Comparison of ENCODE assay signal across 18 cellular contexts in the genomic region with DNA sequence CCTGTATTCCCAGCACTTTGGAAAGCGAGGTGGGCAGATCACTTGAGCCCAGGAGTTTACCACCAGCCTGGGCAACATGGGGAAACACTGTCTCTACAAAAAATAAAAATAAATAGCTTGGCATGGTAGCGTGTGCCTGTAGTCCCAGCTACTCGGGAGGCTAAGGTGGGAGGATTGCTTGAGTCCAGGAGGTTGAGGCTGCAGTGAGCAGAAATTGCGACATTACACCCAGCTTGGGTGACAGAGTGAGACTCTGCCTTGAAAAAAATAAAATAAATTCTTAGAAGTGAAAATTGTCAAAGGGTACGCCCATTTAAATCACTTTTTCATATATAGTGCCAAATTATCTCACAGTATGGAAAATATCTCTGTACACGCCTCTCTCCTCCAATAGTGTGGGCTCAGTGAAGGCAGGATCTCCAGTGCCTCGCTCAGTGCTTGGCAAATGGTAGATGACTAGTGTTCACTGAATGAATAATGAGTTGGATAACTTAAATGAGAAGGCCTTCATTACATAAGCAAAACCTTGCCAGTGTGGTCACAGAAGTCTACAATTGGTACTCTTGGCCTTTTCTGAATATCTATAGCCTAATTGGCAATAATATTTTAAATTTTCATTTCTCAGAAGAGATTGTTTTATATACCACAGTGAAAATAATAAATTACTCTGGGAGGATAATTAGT. TPM values are rescaled to one million over a fixed set of nuclear protein-coding genes. Genes with fewer than 3 reads are reported as not detected.
DNase-seq lines count a peak whose midpoint lies in the region; TF ChIP-seq lines count a peak whose summit lies in the region.
"Had no signal": no experiment of that assay in that cellular context is flagged by ENCODE, and none has a peak within 500 bp of the region (broad histone marks: within the 10 kb centered on the region; RNA-seq: fewer than 3 reads in every experiment).

No MANE protein-coding gene starts in this region.

- no peaks in the 10 kb centered on the region for H3K9me3 ChIP-seq in PC-9 (ENCODE audit: insufficient read depth, low read depth)
- H3K9me3 ChIP-seq in thymus (ENCODE audit: control insufficient read depth), result no peaks in the 10 kb centered on the region
- H3K9me3 ChIP-seq: spleen had no signal

- no peak overlapping the region for H4K5ac ChIP-seq in mesendoderm (ENCODE audit: low read length)

- H2BK15ac ChIP-seq in mesendoderm (replicated peaks; ENCODE audit: low read depth), result no peak overlapping the region

- peaks cover 43% of the 10 kb centered on the region for H3K4me1 ChIP-seq in PC-9 (replicated peaks; ENCODE audit: insufficient read depth)
- no peaks in the 10 kb centered on the region for H3K4me1 ChIP-seq in thymus (ENCODE audit: control insufficient read depth, insufficient read depth, low read length)
- H3K4me1 ChIP-seq in mesendoderm (ENCODE audit: control insufficient read depth, low read depth, low read length), result peaks cover 4% of the 10 kb centered on the region
- H3K4me1 ChIP-seq: spleen had no signal

- H3K27ac Mint-ChIP-seq in chondrocyte (ENCODE audit: unreplicated experiment), result peak overlapping the region; percentile 78
- H3K27ac Mint-ChIP-seq: endodermal cell, GM23338 had no signal

- H3K4me3 ChIP-seq in PC-9 (0 out of 2 replicates have a peak overlapping the region, but pooled peaks have one; percentile 2), thymus (ENCODE audit: low read length) (no peak overlapping the region), mesendoderm (ENCODE audit: low read length) (no peak overlapping the region)
- H3K4me3 ChIP-seq: GM23338, spleen had no signal

- H3K18ac ChIP-seq in mesendoderm (ENCODE audit: low read length), result no peak overlapping the region

- H3K27me3 ChIP-seq in PC-9 (ENCODE audit: insufficient read depth, low read depth) (no peaks in the 10 kb centered on the region), thymus (ENCODE audit: control insufficient read depth, insufficient read depth) (no peaks in the 10 kb centered on the region), mesendoderm (ENCODE audit: insufficient read depth, low read length, poor library complexity) (no peaks in the 10 kb centered on the region)
- H3K27me3 ChIP-seq: spleen had no signal

- POLR2A ChIA-PET in PC-9 (lab: Charles Lee; ENCODE audit: unreplicated experiment), result interaction anchor here (0.5 to 0.8 kb wide), 2 partner anchors 8 to 62 kb away, joined by 3 read pairs; partner anchors contain the start of gene TMEM267

- no peaks in the 10 kb centered on the region for H3K36me3 Mint-ChIP-seq in chondrocyte (ENCODE audit: low read depth)

- H3K27me3 Mint-ChIP-seq in chondrocyte (ENCODE audit: low read depth), result no peaks in the 10 kb centered on the region

- H3K27ac ChIP-seq in PC-9 (peak overlapping the region; percentile 68), thymus (ENCODE audit: low read depth) (peak overlapping the region; percentile 12), mesendoderm (ENCODE audit: low read depth, low read length) (no peak overlapping the region)
- H3K27ac ChIP-seq: spleen, WERI-Rb-1 had no signal

- H3K9me3 Mint-ChIP-seq in chondrocyte (ENCODE audit: low read depth), result no peaks in the 10 kb centered on the region

- no peaks in the 10 kb centered on the region for H3K9me2 ChIP-seq in PC-9 (ENCODE audit: insufficient read depth)

- H3K79me1 ChIP-seq in mesendoderm (ENCODE audit: low read length), result no peaks in the 10 kb centered on the region

- no peak overlapping the region for H2BK120ac ChIP-seq in mesendoderm (ENCODE audit: low read depth, low read length)

- H3K4me3 Mint-ChIP-seq in chondrocyte (ENCODE audit: unreplicated experiment), result no peak overlapping the region
- H3K4me3 Mint-ChIP-seq: endodermal cell, GM23338 had no signal

- 95% methylated on average over 7 of the region's 7 CpGs for WGBS in thymus
- WGBS in mesendoderm (ENCODE audit: extremely low coverage, insufficient coverage, low lambda C conversion rate), result no CpG with 5 or more reads among the region's 7 CpGs

- H3F3A ChIP-seq in PC-9 (ENCODE audit: insufficient read depth, low read depth), result peaks cover 31% of the 10 kb centered on the region

- no peak overlapping the region for H2AFZ ChIP-seq in PC-9
- H2AFZ ChIP-seq: GM23338 had no signal

- no peak overlapping the region for H4K8ac ChIP-seq in mesendoderm (ENCODE audit: low read depth, low read length)

- no peak overlapping the region for H2AK5ac ChIP-seq in mesendoderm (ENCODE audit: low read length)

- no peak overlapping the region for H3K4ac ChIP-seq in mesendoderm (ENCODE audit: low read depth, low read length)

- no peaks in the 10 kb centered on the region for H4K20me1 ChIP-seq in PC-9 (ENCODE audit: insufficient read depth)

- CTCF ChIA-PET in PC-9 (lab: Charles Lee), result interaction anchor here (0.7 to 0.9 kb wide), 3 partner anchors 63 to 379 kb away, joined by 3 to 4 read pairs (median 4); partner anchors contain the start of gene TMEM267

- H3K9ac ChIP-seq in mesendoderm (ENCODE audit: low read length), result no peak overlapping the region

- TF ChIP-seq CTCF in PC-9 (conservative IDR thresholded peaks at IDR 0.05), result no peak
- no peak for TF ChIP-seq CTCF in chondrocyte (IDR thresholded peaks at IDR 0.05)

- intact Hi-C loops in PC-9 (cut with micrococcal nuclease; ENCODE audit: unreplicated experiment), result loop anchor here (1.0 to 2.0 kb wide), 2 partner anchors 11 to 109 kb away; partner anchors contain the start of gene HMGCS1

- peaks cover 45% of the 10 kb centered on the region for H3K4me1 Mint-ChIP-seq in chondrocyte (ENCODE audit: low read depth)

- H3K79me2 ChIP-seq in PC-9 (ENCODE audit: low read depth) (no peaks in the 10 kb centered on the region), mesendoderm (ENCODE audit: control insufficient read depth, insufficient read depth, low read length) (no peaks in the 10 kb centered on the region)

- H3K4me2 ChIP-seq in PC-9, result peak overlapping the region; percentile 50
- no peak overlapping the region for H3K4me2 ChIP-seq in mesendoderm (ENCODE audit: low read length)
- H3K4me2 ChIP-seq: GM23338 had no signal

- H3K36me3 ChIP-seq in PC-9 (ENCODE audit: low read depth) (no peaks in the 10 kb centered on the region), thymus (ENCODE audit: control insufficient read depth, insufficient read depth) (no peaks in the 10 kb centered on the region), mesendoderm (ENCODE audit: control insufficient read depth, insufficient read depth, low read length) (no peaks in the 10 kb centered on the region)
- H3K36me3 ChIP-seq: spleen, WERI-Rb-1 had no signal

- H2BK5ac ChIP-seq in mesendoderm (ENCODE audit: low read length), result no peak overlapping the region

- H3K23ac ChIP-seq in mesendoderm (ENCODE audit: low read length), result no peak overlapping the region

- no TSS peak for BruUV-seq in PC-9 (replicated peaks; lab: Mats Ljungman, UMichigan)

- no peak overlapping the region for H3K56ac ChIP-seq in mesendoderm (ENCODE audit: low read length)

- no peak for DNase-seq in PC-9
- DNase-seq in chondrocyte (ENCODE audit: low spot score), result no peak
- DNase-seq in kidney tubule cell (ENCODE audit: low spot score), result peak; percentile 52
- no peak for DNase-seq in mesendoderm
- DNase-seq in C1 segment of cervical spinal cord (lab: John Stamatoyannopoulos, UW), result no peak
- DNase-seq in CD1c-positive myeloid dendritic cell (ENCODE audit: extremely low spot score), result no peak
- DNase-seq: activated CD4-positive, alpha-beta T cell treated with anti-CD3 and anti-CD28 coated beads, Interleukin-2, amount 50 U/mL, for 48 hours; activated naive CD4-positive, alpha-beta T cell; activated T-cell treated with anti-CD3 and anti-CD28 coated beads for 4 hours; endodermal cell; hippocampal formation; Kasumi-1; OCI-M1; spleen; T-helper 2 cell; WERI-Rb-1 had no signal

RNA-seq across cellular contexts. Expression of gene CCL28, which starts 9.4 kb away (rescaled TPM):
- total RNA-seq in PC-9 (2021) (2.2 and 4.3 TPM in 2 replicates), chondrocyte (0.10 TPM in 1 of 3 replicates, not detected in the others)
- polyA plus RNA-seq in thymus, result 6.5 TPM
- polyA plus RNA-seq in mesendoderm (2013, experiment 1 of 2), result 0.14 TPM
- 0.13 TPM for polyA plus RNA-seq in mesendoderm (2013, experiment 2 of 2)
